Comparison of ENCODE assay signal across 1 cellular context in the genomic region with DNA sequence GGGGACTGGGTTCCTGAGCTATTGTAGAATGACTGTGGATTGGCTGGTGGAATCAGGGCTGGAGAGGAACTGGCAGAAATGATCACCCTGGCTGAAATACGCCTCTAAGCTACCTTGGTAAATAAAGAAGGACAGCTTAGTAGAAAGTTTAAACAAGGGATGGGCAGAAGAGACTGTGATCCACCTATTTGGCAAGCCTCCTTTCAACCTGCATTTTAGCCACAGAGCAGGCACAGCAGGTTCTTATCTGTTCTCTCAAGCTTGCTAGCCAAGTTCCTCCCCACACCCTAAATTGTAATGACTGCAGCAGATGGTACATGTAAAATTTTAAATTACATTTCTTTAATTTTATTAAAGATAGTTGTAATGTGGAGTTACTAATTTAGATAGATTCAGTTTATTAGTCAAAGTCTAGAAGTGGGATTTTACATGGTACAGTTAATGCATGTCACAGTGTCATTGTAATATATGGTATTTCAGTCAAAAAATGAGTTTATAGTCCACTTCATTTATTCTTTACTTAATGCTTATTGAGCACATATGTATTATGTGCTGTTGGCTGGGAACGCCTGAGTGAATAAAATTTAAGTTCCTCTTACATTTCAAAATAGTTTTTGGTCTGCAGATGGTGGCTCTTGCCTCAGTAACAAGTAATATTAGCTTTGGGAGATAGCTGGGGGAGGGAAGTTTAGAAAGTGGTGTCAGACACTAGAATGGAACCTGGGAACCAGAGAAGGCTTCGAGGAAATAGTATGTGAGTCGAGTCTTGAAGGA.
TF ChIP-seq lines count a peak whose summit lies in the region.

No MANE protein-coding gene starts in this region.

TF ChIP-seq in SK-N-SH treated with all-trans-retinoic acid at 6 μM for 48 hours, 23 proteins besides CTCF, POLR2A, EP300 and RAD21 (continued from another document):
- no peak for TF ChIP-seq TSHZ2 (CRISPR knock-in tag; IDR thresholded peaks at IDR 0.05)
- no peak for TF ChIP-seq ARNTL (CRISPR knock-in tag; IDR thresholded peaks at IDR 0.05; ENCODE audit: borderline replicate concordance, low read depth)
- TF ChIP-seq ZNF70 (CRISPR knock-in tag; IDR thresholded peaks at IDR 0.05) = no peak
- no peak for TF ChIP-seq TCF4 (CRISPR knock-in tag; IDR thresholded peaks at IDR 0.05; ENCODE audit: borderline replicate concordance)
- TF ChIP-seq ZFP30 (CRISPR knock-in tag; IDR thresholded peaks at IDR 0.05) = no peak
- TF ChIP-seq, protein P1, sequence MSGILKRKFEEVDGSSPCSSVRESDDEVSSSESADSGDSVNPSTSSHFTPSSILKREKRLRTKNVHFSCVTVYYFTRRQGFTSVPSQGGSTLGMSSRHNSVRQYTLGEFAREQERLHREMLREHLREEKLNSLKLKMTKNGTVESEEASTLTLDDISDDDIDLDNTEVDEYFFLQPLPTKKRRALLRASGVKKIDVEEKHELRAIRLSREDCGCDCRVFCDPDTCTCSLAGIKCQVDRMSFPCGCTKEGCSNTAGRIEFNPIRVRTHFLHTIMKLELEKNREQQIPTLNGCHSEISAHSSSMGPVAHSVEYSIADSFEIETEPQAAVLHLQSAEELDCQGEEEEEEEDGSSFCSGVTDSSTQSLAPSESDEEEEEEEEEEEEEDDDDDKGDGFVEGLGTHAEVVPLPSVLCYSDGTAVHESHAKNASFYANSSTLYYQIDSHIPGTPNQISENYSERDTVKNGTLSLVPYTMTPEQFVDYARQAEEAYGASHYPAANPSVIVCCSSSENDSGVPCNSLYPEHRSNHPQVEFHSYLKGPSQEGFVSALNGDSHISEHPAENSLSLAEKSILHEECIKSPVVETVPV (CRISPR knock-in tag; IDR thresholded peaks at IDR 0.05) = no peak
- no peak for TF ChIP-seq ZC3H10 (CRISPR knock-in tag; IDR thresholded peaks at IDR 0.05)
- no peak for TF ChIP-seq ISL1 (CRISPR knock-in tag; IDR thresholded peaks at IDR 0.05)
- no peak for TF ChIP-seq OSR1 (CRISPR knock-in tag; IDR thresholded peaks at IDR 0.05)
- TF ChIP-seq GLIS3 (CRISPR knock-in tag; IDR thresholded peaks at IDR 0.05) = no peak
